In the genomic region with DNA sequence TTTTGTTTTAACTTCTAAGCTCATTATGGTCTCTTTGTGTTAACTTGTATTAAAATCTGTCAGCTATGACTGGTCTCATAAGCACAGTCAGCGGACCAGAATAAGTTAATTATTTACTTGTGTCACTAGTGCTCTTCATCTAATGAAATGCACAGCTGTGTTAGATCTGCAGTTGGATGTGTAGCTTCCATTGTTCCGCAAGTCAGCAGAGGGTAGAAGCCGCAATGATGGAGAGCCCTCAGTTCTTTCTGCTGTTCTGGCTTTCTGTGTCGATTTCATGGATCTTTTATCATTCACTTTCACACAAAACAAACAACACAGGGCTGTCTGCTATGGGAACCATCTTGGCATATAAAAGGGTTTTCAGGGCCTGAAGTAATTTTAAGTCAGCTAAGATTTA, we compare ENCODE assay signal across 14 cellular contexts.
DNase-seq lines count a peak whose midpoint lies in the region; ATAC-seq, FAIRE-seq and TF ChIP-seq lines count a peak whose summit lies in the region.
"Had no signal": no experiment of that assay in that cellular context is flagged by ENCODE, and none has a peak within 500 bp of the region (broad histone marks: within the 10 kb centered on the region; RNA-seq: fewer than 3 reads in every experiment).

No MANE protein-coding gene starts in this region.

- H3K4me1 ChIP-seq in adrenal gland (replicated peaks in 1 of 2) (no peaks in the 10 kb centered on the region), suprapubic skin (no peaks in the 10 kb centered on the region)
- H3K4me1 ChIP-seq: BLaER1, Peyer's patch had no signal

- H3K4me3 ChIP-seq in adrenal gland, result no peak overlapping the region
- no peak overlapping the region for H3K4me3 ChIP-seq in suprapubic skin
- H3K4me3 ChIP-seq: BLaER1, coronary artery, Peyer's patch had no signal

- intact Hi-C loops in adrenal gland (cut with DNase I), result no loop called here

- ATAC-seq in HG03280 (IDR thresholded peaks at IDR 0.05; ENCODE audit: unreplicated experiment), result no peak
- ATAC-seq: stimulated activated effector memory CD8-positive, alpha-beta T cell treated with anti-CD3 and anti-CD28 coated beads, Interleukin-12 subunit alpha, Interleukin-12 subunit beta, amount 100 ng/mL, for 72 hours had no signal

- H3K27ac ChIP-seq in adrenal gland (no peak overlapping the region), suprapubic skin (no peak overlapping the region)
- H3K27ac ChIP-seq: BLaER1, coronary artery, Peyer's patch had no signal

- TF ChIP-seq CTCF in brain (conservative IDR thresholded peaks at IDR 0.05) (no peak), adrenal gland (IDR thresholded peaks at IDR 0.05) (no peak), suprapubic skin (IDR thresholded peaks at IDR 0.05) (no peak)

- peaks cover 0 to 4% (median 0%) of the 10 kb centered on the region in 5 experiments for H3K9me3 Mint-ChIP-seq in brain
- H3K9me3 Mint-ChIP-seq: stimulated activated effector memory CD8-positive, alpha-beta T cell treated with anti-CD3 and anti-CD28 coated beads, Interleukin-12 subunit alpha, Interleukin-12 subunit beta, amount 100 ng/mL, for 72 hours had no signal

- TF ChIP-seq EP300 in suprapubic skin (IDR thresholded peaks at IDR 0.05), result no peak

- H3K27me3 ChIP-seq in adrenal gland (no peaks in the 10 kb centered on the region), suprapubic skin (no peaks in the 10 kb centered on the region)
- H3K27me3 ChIP-seq: BLaER1, Peyer's patch had no signal

- H3K4me3 Mint-ChIP-seq in brain, result peak overlapping the region in 4 of 5 experiments; percentile 22 to 58 (median 34)
- H3K4me3 Mint-ChIP-seq: stimulated activated effector memory CD8-positive, alpha-beta T cell treated with anti-CD3 and anti-CD28 coated beads, Interleukin-12 subunit alpha, Interleukin-12 subunit beta, amount 100 ng/mL, for 72 hours had no signal

- DNase-seq in COLO829 (ENCODE audit: low spot score) (peak; percentile 21), NCI-H1694 (lab: John Stamatoyannopoulos, UW) (peak; percentile 29), medulla oblongata (ENCODE audit: extremely low spot score) (peak; percentile 76), adrenal gland (no peak), HTR-8/SVneo (ENCODE audit: insufficient read length, low spot score) (no peak), suprapubic skin (ENCODE audit: low spot score in 2 of 2) (no peak)
- DNase-seq: activated CD4-positive, alpha-beta T cell treated with anti-CD3 and anti-CD28 coated beads, Interleukin-2, amount 50 U/mL, for 4 hours; Peyer's patch; stimulated activated CD4-positive, alpha-beta T cell treated with anti-CD3 and anti-CD28 coated beads, Interleukin-4, amount 100 ng/mL, for 24 hours had no signal

- no peak for FAIRE-seq in HTR-8/SVneo (lab: Jason Lieb, UNC)

- TF ChIP-seq POLR2A in adrenal gland (IDR thresholded peaks at IDR 0.05), result no peak
- TF ChIP-seq POLR2A in suprapubic skin (IDR thresholded peaks at IDR 0.05), result no peak

- H3K36me3 ChIP-seq in adrenal gland (replicated peaks in 1 of 2) (peaks cover 0 to 5% of the 10 kb centered on the region in 2 donors), suprapubic skin (peaks cover 3% of the 10 kb centered on the region)

- peaks cover 77% of the 10 kb centered on the region for H3K4me1 Mint-ChIP-seq in brain
- H3K4me1 Mint-ChIP-seq: stimulated activated effector memory CD8-positive, alpha-beta T cell treated with anti-CD3 and anti-CD28 coated beads, Interleukin-12 subunit alpha, Interleukin-12 subunit beta, amount 100 ng/mL, for 72 hours had no signal

- WGBS in adrenal gland, 4 donors, result 83 to 87% (median 85%) methylated on average over 4 of the region's 4 CpGs
- 74% methylated on average over 4 of the region's 4 CpGs for WGBS in suprapubic skin

- peak overlapping the region in 4 of 5 experiments; percentile 39 to 86 (median 73) for H3K27ac Mint-ChIP-seq in brain
- H3K27ac Mint-ChIP-seq: stimulated activated effector memory CD8-positive, alpha-beta T cell treated with anti-CD3 and anti-CD28 coated beads, Interleukin-12 subunit alpha, Interleukin-12 subunit beta, amount 100 ng/mL, for 72 hours had no signal

- peaks cover 6% of the 10 kb centered on the region for H3K27me3 Mint-ChIP-seq in brain

- peaks cover 23% of the 10 kb centered on the region for H3K36me3 Mint-ChIP-seq in brain

- no peaks in the 10 kb centered on the region for H3K9me3 ChIP-seq in adrenal gland (replicated peaks in 1 of 3)
- no peaks in the 10 kb centered on the region for H3K9me3 ChIP-seq in suprapubic skin
- H3K9me3 ChIP-seq: BLaER1, Peyer's patch had no signal

Comparison
In these comparisons a context has a peak if more than half of its experiments do, and no peak if none do; other contexts are left out.
1. DNase-seq: peak in COLO829 (single experiment), NCI-H1694 (single experiment) and medulla oblongata (single experiment); none in adrenal gland (0 of 7), HTR-8/SVneo (single experiment) and suprapubic skin (0 of 2).